23 cellular contexts compared by ENCODE assay signal in the genomic region with DNA sequence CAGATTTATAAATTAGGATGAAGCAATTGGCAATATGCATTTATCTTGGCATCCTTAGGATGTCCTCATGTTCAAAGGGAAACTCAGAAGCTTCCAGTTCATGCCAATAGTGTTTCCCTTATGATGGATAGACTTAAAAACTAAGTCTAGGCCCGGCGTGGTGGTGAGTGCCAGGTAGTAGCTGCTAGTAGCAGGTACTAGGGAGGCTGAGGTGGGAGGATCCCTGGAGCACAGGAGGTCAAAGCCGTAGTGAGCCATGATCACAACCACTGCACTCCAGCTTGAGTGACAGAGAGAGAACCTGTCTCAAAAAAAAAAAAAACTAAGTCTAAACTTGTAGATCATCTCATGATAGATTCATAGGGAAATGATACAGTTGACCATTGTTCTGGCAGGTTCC.
"Had no signal": no experiment of that assay in that cellular context is flagged by ENCODE, and none has a peak within 500 bp of the region (broad histone marks: within the 10 kb centered on the region; RNA-seq: fewer than 3 reads in every experiment).

No MANE protein-coding gene starts in this region.

- H3K4me3 ChIP-seq: colonic mucosa, coronary artery, dorsolateral prefrontal cortex, esophagus muscularis mucosa, esophagus squamous epithelium, gastrocnemius medialis, gastroesophageal sphincter, heart left ventricle, heart right ventricle had no signal

- H3K9me3 ChIP-seq: colonic mucosa, esophagus muscularis mucosa, esophagus squamous epithelium, gastrocnemius medialis, gastroesophageal sphincter, heart left ventricle, heart right ventricle had no signal

- H3K4me1 ChIP-seq: colonic mucosa, foreskin keratinocyte, gastrocnemius medialis, heart right ventricle had no signal

- H3K4me3 Mint-ChIP-seq: dendritic cell treated with granulocyte-macrophage colony-stimulating factor and Interleukin-4, amounts not matched to agents 40 ng/mL and 50 ng/mL, for 4 days; effector memory CD8-positive, alpha-beta T cell had no signal

- H3K27ac Mint-ChIP-seq: dendritic cell treated with granulocyte-macrophage colony-stimulating factor and Interleukin-4, amounts not matched to agents 40 ng/mL and 50 ng/mL, for 4 days; effector memory CD8-positive, alpha-beta T cell had no signal

- ATAC-seq: effector memory CD8-positive, alpha-beta T cell; esophagus mucosa; foreskin keratinocyte; gastrocnemius medialis; gastroesophageal sphincter; heart left ventricle; heart right ventricle had no signal

- H3K27me3 ChIP-seq: colonic mucosa, esophagus muscularis mucosa, esophagus squamous epithelium, foreskin keratinocyte, gastrocnemius medialis, gastroesophageal sphincter, heart left ventricle, heart right ventricle had no signal

- H3K9me3 Mint-ChIP-seq: dendritic cell treated with granulocyte-macrophage colony-stimulating factor and Interleukin-4, amounts not matched to agents 40 ng/mL and 50 ng/mL, for 4 days had no signal

- H3K36me3 ChIP-seq: colonic mucosa, gastrocnemius medialis had no signal

- H3K27ac ChIP-seq: colonic mucosa, coronary artery, dorsolateral prefrontal cortex, epithelial cell of prostate, esophagus muscularis mucosa, esophagus squamous epithelium, foreskin keratinocyte, gastrocnemius medialis, gastroesophageal sphincter, heart left ventricle, heart right ventricle had no signal

- H3K27me3 Mint-ChIP-seq: dendritic cell treated with granulocyte-macrophage colony-stimulating factor and Interleukin-4, amounts not matched to agents 40 ng/mL and 50 ng/mL, for 4 days; effector memory CD8-positive, alpha-beta T cell had no signal

- DNase-seq: colonic mucosa; cortex of kidney; dermis blood vessel endothelial cell; effector CD4-positive, alpha-beta T cell; effector CD8-positive, alpha-beta T cell; effector memory CD4-positive, alpha-beta T cell; effector memory CD8-positive, alpha-beta T cell; erythroblast; esophagus squamous epithelium; foreskin fibroblast; foreskin keratinocyte; foreskin melanocyte; gastrocnemius medialis; glutamatergic neuron; heart left ventricle; heart right ventricle had no signal
